Comparison of ENCODE assay signal across 8 cellular contexts in the genomic region with DNA sequence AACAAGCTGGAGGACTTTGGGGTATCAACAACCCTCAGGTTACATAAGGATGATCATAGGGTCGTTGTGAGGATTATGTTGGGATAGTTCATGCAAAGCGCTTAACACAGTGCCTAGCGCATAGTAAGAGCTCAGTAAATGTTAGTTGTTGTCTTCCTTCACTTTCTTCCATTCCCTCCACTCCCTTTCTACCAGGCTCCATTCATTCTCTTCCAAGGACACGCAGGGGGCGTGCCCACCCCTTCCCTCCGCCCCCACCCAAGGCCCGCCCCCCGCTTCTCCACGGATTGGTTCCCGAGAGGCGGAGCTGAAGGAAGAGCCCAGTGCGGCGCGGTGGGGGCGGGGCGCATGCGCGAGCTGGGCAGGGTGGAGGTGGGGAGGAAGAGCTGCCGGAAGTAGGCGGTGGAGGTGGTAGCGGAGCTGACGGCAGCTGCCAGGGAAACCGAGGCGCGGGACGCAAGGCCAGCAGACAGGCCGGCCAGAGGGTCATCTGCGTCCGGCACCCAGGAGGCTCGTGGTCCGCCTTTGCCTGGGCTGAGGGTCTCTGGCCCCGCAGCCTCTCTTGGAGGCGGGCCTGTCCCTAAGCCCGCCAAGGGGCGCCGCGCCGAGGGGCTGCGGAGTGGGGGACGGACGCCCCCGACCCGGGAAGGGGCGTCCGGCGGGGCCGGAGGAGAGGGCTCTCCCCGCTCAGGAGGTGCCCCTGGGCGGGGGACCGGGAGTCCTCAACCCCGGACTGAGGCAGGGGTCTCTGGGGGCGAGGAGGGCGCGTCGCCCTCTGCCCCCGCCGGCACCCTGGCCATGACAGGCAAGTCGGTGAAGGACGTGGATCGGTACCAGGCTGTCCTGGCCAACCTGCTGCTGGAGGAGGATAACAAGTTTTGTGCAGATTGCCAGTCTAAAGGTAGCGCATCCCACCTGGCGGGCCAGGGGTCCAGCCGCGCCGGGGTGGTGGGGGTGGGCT. TPM values are rescaled to one million over a fixed set of nuclear protein-coding genes. Genes with fewer than 3 reads are reported as not detected.
A peak's percentile ranks its signal among the peaks of the same experiment; 100 is the strongest.
DNase-seq lines count a peak whose midpoint lies in the region; ATAC-seq and TF ChIP-seq lines count a peak whose summit lies in the region.

A gene (plus strand): TSS at position 405 of the 961 bp plus-strand sequence. CDS start 394 bp downstream, at position 799.

- DNase-seq in DMS 273 (lab: John Stamatoyannopoulos, UW; ENCODE audit: unreplicated experiment): peak; percentile 100
- DNase-seq in OCI-M2 (lab: John Stamatoyannopoulos, UW; ENCODE audit: unreplicated experiment): peak; percentile 72
- DNase-seq in activated T-cell treated with anti-CD3 and anti-CD28 coated beads for 4 hours: peak; percentile 92
- peak; percentile 98 for DNase-seq in epithelial cell of esophagus (ENCODE audit: low read depth)
- DNase-seq in stimulated activated CD8-positive, alpha-beta memory T cell treated with anti-CD3 and anti-CD28 coated beads, Interleukin-4, amount 100 ng/mL, for 1 hour (ENCODE audit: low read depth in 2 of 2, low spot score in 1 of 2): peak; percentile 91 to 93

- peak within 1 kb of the TSS; percentile 85 for H3K4me3 ChIP-seq in epithelial cell of esophagus (ENCODE audit: low read length)
- H3K4me3 ChIP-seq in mononuclear cell (ENCODE audit: low read length): peak within 1 kb of the TSS; percentile 100

- no peaks in the 10 kb centered on the region for H3K27me3 ChIP-seq in mononuclear cell (ENCODE audit: insufficient read depth, low read length)

- no peaks in the 10 kb centered on the region for H3K9me3 ChIP-seq in mononuclear cell (ENCODE audit: low read depth, low read length)

- peak; percentile 84 for ATAC-seq in GM21529 (IDR thresholded peaks at IDR 0.05; ENCODE audit: unreplicated experiment)

- no peak for TF ChIP-seq RAD21 in Ishikawa (IDR thresholded peaks at IDR 0.05; ENCODE audit: low read depth)

- TF ChIP-seq CTCF in epithelial cell of esophagus (IDR thresholded peaks at IDR 0.05; ENCODE audit: insufficient read depth, low read depth, low read length, missing control alignments): no peak

- no peak for TF ChIP-seq EP300 in Ishikawa (IDR thresholded peaks at IDR 0.05; ENCODE audit: borderline replicate concordance)

- H3K4me1 ChIP-seq in mononuclear cell (ENCODE audit: insufficient read depth, low read length): peaks cover 38% of the 10 kb centered on the region

TF ChIP-seq in Ishikawa, 13 proteins besides CTCF, POLR2A, EP300 and RAD21:
- no peak for TF ChIP-seq CEBPB (IDR thresholded peaks at IDR 0.05)
- no peak for TF ChIP-seq EGR1 (IDR thresholded peaks at IDR 0.05)
- no peak for TF ChIP-seq TEAD4 (IDR thresholded peaks at IDR 0.05)
- TF ChIP-seq, protein P1, sequence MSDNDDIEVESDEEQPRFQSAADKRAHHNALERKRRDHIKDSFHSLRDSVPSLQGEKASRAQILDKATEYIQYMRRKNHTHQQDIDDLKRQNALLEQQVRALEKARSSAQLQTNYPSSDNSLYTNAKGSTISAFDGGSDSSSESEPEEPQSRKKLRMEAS (IDR thresholded peaks at IDR 0.05): no peak
- no peak for TF ChIP-seq TCF12 (IDR thresholded peaks at IDR 0.05; ENCODE audit: low read depth)
- TF ChIP-seq, protein P2, sequence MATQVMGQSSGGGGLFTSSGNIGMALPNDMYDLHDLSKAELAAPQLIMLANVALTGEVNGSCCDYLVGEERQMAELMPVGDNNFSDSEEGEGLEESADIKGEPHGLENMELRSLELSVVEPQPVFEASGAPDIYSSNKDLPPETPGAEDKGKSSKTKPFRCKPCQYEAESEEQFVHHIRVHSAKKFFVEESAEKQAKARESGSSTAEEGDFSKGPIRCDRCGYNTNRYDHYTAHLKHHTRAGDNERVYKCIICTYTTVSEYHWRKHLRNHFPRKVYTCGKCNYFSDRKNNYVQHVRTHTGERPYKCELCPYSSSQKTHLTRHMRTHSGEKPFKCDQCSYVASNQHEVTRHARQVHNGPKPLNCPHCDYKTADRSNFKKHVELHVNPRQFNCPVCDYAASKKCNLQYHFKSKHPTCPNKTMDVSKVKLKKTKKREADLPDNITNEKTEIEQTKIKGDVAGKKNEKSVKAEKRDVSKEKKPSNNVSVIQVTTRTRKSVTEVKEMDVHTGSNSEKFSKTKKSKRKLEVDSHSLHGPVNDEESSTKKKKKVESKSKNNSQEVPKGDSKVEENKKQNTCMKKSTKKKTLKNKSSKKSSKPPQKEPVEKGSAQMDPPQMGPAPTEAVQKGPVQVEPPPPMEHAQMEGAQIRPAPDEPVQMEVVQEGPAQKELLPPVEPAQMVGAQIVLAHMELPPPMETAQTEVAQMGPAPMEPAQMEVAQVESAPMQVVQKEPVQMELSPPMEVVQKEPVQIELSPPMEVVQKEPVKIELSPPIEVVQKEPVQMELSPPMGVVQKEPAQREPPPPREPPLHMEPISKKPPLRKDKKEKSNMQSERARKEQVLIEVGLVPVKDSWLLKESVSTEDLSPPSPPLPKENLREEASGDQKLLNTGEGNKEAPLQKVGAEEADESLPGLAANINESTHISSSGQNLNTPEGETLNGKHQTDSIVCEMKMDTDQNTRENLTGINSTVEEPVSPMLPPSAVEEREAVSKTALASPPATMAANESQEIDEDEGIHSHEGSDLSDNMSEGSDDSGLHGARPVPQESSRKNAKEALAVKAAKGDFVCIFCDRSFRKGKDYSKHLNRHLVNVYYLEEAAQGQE (IDR thresholded peaks at IDR 0.05; ENCODE audit: low read depth): no peak
- TF ChIP-seq TAF1 (IDR thresholded peaks at IDR 0.05; ENCODE audit: low read depth): peak; percentile 72; the same call in 1 of the 2 replicates
- no peak for TF ChIP-seq FOXM1 (IDR thresholded peaks at IDR 0.05; ENCODE audit: borderline replicate concordance, low read depth)
- TF ChIP-seq, protein P3, sequence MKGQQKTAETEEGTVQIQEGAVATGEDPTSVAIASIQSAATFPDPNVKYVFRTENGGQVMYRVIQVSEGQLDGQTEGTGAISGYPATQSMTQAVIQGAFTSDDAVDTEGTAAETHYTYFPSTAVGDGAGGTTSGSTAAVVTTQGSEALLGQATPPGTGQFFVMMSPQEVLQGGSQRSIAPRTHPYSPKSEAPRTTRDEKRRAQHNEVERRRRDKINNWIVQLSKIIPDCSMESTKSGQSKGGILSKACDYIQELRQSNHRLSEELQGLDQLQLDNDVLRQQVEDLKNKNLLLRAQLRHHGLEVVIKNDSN (IDR thresholded peaks at IDR 0.05): no peak
- TF ChIP-seq CREB1 (IDR thresholded peaks at IDR 0.05; ENCODE audit: low read depth): no peak
- TF ChIP-seq YY1 (IDR thresholded peaks at IDR 0.05; ENCODE audit: low read depth): no peak
- peak; percentile 98 for TF ChIP-seq ZBTB7A (IDR thresholded peaks at IDR 0.05; ENCODE audit: low read depth)
- no peak for TF ChIP-seq NFIC (IDR thresholded peaks at IDR 0.05)
TF ChIP-seq in Ishikawa: peak in this region for 2.

RNA-seq across cellular contexts. Expression of the gene that starts here (rescaled TPM):
- total RNA-seq in mononuclear cell: 201 TPM

Comparison
In these comparisons a context has a peak if more than half of its experiments do, and no peak if none do; other contexts are left out.
1. Peak in every context shown above with its lines: DNase-seq, ATAC-seq and H3K4me3 ChIP-seq.